ENCODE assay signal across 2 cellular contexts in the genomic region with DNA sequence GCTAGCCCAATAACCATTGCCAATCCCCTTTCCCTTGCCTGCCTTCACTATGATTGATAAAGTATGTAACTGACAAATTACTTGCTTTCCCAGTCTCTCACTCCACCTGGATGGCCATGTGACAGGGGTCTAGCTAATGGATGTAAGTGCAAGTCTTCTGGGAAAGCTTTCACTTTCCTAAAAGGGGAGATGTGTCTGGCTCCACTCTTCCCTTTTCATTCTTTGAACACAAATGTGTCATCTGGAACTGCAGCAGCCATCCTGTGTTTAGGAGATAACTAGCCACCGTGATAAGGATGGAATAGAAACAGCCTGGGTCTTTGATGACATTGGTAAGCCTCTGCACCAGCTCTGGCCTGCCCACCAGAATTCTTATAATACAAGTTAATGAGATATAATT.
TF ChIP-seq lines count a peak whose summit lies in the region.

No MANE protein-coding gene starts in this region.

TF ChIP-seq in SK-N-SH, 30 proteins besides CTCF, POLR2A, EP300 and RAD21 (continued from another document):
- TF ChIP-seq, protein P1, sequence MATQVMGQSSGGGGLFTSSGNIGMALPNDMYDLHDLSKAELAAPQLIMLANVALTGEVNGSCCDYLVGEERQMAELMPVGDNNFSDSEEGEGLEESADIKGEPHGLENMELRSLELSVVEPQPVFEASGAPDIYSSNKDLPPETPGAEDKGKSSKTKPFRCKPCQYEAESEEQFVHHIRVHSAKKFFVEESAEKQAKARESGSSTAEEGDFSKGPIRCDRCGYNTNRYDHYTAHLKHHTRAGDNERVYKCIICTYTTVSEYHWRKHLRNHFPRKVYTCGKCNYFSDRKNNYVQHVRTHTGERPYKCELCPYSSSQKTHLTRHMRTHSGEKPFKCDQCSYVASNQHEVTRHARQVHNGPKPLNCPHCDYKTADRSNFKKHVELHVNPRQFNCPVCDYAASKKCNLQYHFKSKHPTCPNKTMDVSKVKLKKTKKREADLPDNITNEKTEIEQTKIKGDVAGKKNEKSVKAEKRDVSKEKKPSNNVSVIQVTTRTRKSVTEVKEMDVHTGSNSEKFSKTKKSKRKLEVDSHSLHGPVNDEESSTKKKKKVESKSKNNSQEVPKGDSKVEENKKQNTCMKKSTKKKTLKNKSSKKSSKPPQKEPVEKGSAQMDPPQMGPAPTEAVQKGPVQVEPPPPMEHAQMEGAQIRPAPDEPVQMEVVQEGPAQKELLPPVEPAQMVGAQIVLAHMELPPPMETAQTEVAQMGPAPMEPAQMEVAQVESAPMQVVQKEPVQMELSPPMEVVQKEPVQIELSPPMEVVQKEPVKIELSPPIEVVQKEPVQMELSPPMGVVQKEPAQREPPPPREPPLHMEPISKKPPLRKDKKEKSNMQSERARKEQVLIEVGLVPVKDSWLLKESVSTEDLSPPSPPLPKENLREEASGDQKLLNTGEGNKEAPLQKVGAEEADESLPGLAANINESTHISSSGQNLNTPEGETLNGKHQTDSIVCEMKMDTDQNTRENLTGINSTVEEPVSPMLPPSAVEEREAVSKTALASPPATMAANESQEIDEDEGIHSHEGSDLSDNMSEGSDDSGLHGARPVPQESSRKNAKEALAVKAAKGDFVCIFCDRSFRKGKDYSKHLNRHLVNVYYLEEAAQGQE (IDR thresholded peaks at IDR 0.05; ENCODE audit: low read depth, low read length), result no peak

TF ChIP-seq in SK-N-SH treated with all-trans-retinoic acid at 6 μM for 48 hours, 23 proteins besides CTCF, POLR2A, EP300 and RAD21 (continued from another document):
- TF ChIP-seq ARNTL (CRISPR knock-in tag; IDR thresholded peaks at IDR 0.05; ENCODE audit: borderline replicate concordance, low read depth), result no peak
- no peak for TF ChIP-seq PPARA (CRISPR knock-in tag; IDR thresholded peaks at IDR 0.05; ENCODE audit: borderline replicate concordance)
- TF ChIP-seq ISL1 (CRISPR knock-in tag; IDR thresholded peaks at IDR 0.05), result no peak
- TF ChIP-seq ESRRG (CRISPR knock-in tag; IDR thresholded peaks at IDR 0.05), result no peak
- TF ChIP-seq, protein P2, sequence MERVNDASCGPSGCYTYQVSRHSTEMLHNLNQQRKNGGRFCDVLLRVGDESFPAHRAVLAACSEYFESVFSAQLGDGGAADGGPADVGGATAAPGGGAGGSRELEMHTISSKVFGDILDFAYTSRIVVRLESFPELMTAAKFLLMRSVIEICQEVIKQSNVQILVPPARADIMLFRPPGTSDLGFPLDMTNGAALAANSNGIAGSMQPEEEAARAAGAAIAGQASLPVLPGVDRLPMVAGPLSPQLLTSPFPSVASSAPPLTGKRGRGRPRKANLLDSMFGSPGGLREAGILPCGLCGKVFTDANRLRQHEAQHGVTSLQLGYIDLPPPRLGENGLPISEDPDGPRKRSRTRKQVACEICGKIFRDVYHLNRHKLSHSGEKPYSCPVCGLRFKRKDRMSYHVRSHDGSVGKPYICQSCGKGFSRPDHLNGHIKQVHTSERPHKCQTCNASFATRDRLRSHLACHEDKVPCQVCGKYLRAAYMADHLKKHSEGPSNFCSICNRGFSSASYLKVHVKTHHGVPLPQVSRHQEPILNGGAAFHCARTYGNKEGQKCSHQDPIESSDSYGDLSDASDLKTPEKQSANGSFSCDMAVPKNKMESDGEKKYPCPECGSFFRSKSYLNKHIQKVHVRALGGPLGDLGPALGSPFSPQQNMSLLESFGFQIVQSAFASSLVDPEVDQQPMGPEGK (CRISPR knock-in tag; IDR thresholded peaks at IDR 0.05; ENCODE audit: borderline replicate concordance), result no peak
- no peak for TF ChIP-seq ZNF70 (CRISPR knock-in tag; IDR thresholded peaks at IDR 0.05)
